In the genomic region with DNA sequence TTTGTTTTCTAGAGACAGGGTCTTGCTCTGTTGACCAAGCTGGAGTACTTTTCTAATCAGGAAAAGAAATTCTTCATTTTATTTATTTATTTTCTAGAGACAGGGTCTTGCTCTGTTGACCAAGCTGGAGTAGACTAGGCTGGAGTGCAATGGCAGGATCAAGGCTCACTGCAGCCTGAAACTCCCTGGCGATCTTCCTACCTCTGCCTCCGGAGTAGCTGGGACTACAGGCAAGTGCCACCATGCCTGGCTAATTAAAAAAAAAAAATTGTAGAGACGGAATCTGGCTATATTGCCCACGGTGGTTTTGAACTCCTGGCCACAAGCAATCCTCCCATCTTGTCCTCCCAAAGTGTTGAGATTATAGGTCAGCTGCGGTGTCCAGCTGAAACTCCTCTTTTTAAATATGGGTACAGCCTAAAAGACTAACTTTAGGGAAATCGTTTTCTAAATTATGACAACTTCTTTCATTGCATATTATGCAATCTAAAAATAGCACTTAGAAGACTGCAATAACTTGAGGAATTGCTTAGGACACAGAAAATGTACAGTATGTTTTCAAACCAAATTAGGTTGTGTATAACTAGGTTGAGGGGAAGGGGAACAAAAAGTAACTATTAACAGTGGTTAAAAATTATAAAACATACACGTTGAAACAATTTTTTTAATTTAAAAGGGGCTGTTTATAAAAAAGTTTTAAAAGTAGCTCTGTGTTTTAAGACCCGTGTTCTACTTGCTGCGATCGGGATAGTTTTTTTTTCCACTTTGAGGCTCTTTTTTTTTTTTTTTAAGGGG, we compare ENCODE assay signal across 27 cellular contexts. TPM values are rescaled to one million over a fixed set of nuclear protein-coding genes. Genes with fewer than 3 reads are reported as not detected.
A peak's percentile ranks its signal among the peaks of the same experiment; 100 is the strongest.
DNase-seq lines count a peak whose midpoint lies in the region; ATAC-seq, FAIRE-seq and TF ChIP-seq lines count a peak whose summit lies in the region.
"Had no signal": no experiment of that assay in that cellular context is flagged by ENCODE, and none has a peak within 500 bp of the region (broad histone marks: within the 10 kb centered on the region; RNA-seq: fewer than 3 reads in every experiment).

No MANE protein-coding gene starts in this region.

- H3K4me3 ChIP-seq in HepG2 (replicated peaks in 1 of 3; ENCODE audit: insufficient read depth in 1 of 3, low read depth in 2 of 3, low read length in 3 of 3), result no peak overlapping the region
- no peak overlapping the region for H3K4me3 ChIP-seq in right lobe of liver
- H3K4me3 ChIP-seq in MG63, result peak overlapping the region; percentile 54
- peak overlapping the region; percentile 35 for H3K4me3 ChIP-seq in mesodermal cell (ENCODE audit: extremely low read depth, insufficient read depth, low read length, poor library complexity, severe bottlenecking)
- H3K4me3 ChIP-seq: cardiac muscle cell had no signal

- intact Hi-C loops in HepG2 (cut with micrococcal nuclease; ENCODE audit: unreplicated experiment) (loop anchor here (1.0 kb wide), 1 partner anchor 13 kb away; no protein-coding TSS in a partner anchor), right lobe of liver (cut with DNase I) (no loop called here)

- H4K20me1 ChIP-seq in HepG2 (ENCODE audit: insufficient read depth, low read length), result no peaks in the 10 kb centered on the region

- WGBS in HepG2 (ENCODE audit: low lambda C conversion rate), result 30% methylated on average over 10 of the region's 10 CpGs
- WGBS in right lobe of liver (ENCODE audit: insufficient coverage, low coverage, low lambda C conversion rate, missing lambda C conversion rate), result 12% methylated on average over 10 of the region's 10 CpGs
- WGBS in mesodermal cell (ENCODE audit: insufficient coverage in 2 of 2), 2 experiments, result 22% methylated on average over 7 to 8 of the region's 10 CpGs

- in situ Hi-C loops in HepG2 (cut with HindIII; ENCODE audit: extremely low pct_ligation_motif_present, low pct_unique_long_range_greater_than_20kb) (no loop called here), G401 (cut with HindIII; ENCODE audit: low sequenced_read_pairs) (no loop called here)

- H3K4me1 ChIP-seq in HepG2 (ENCODE audit: insufficient read depth, low read length) (peaks cover 11% of the 10 kb centered on the region), right lobe of liver (no peaks in the 10 kb centered on the region), mesodermal cell (ENCODE audit: control insufficient read depth, insufficient read depth, low read length, poor library complexity, severe bottlenecking) (peaks cover 15% of the 10 kb centered on the region)
- H3K4me1 ChIP-seq: foreskin keratinocyte had no signal

- FAIRE-seq in HepG2 (lab: Jason Lieb, UNC), result no peak
- FAIRE-seq: D721Med, GM19239, HTR-8/SVneo had no signal

- no peak overlapping the region for H3K4me2 ChIP-seq in HepG2 (ENCODE audit: low read depth, low read length)

- no peak overlapping the region for H2AFZ ChIP-seq in HepG2 (ENCODE audit: low read length)

- TF ChIP-seq RAD21 in HepG2 (CRISPR knock-in tag; IDR thresholded peaks at IDR 0.05), result no peak

- ATAC-seq in HepG2 (no peak), right lobe of liver (no peak)
- ATAC-seq: foreskin keratinocyte had no signal

- H3K36me3 ChIP-seq in HepG2 (replicated peaks in 1 of 2; ENCODE audit: control insufficient read depth in 1 of 2, insufficient read depth in 2 of 2, low read length in 2 of 2) (no peaks in the 10 kb centered on the region), right lobe of liver (no peaks in the 10 kb centered on the region), MG63 (no peaks in the 10 kb centered on the region), mesodermal cell (ENCODE audit: control insufficient read depth, insufficient read depth, low read length) (no peaks in the 10 kb centered on the region)
- H3K36me3 ChIP-seq: cardiac muscle cell had no signal

- TF ChIP-seq CTCF in HepG2 (CRISPR knock-in tag; IDR thresholded peaks at IDR 0.05), result no peak
- no peak for TF ChIP-seq CTCF in right lobe of liver (IDR thresholded peaks at IDR 0.05)

- H3K27ac ChIP-seq in HepG2 (ENCODE audit: extremely low read length, insufficient read depth, low read length), result no peak overlapping the region
- no peak overlapping the region for H3K27ac ChIP-seq in right lobe of liver
- no peak overlapping the region for H3K27ac ChIP-seq in mesodermal cell (ENCODE audit: low read depth, low read length, severe bottlenecking)
- H3K27ac ChIP-seq: cardiac muscle cell, foreskin keratinocyte had no signal

- TF ChIP-seq POLR2A in HepG2 (IDR thresholded peaks at IDR 0.05; ENCODE audit: insufficient read depth in 1 of 2, low read depth in 2 of 2, low read length in 2 of 2), result no peak
- no peak for TF ChIP-seq POLR2A in right lobe of liver (IDR thresholded peaks at IDR 0.05)

- no peak for TF ChIP-seq EP300 in HepG2 (IDR thresholded peaks at IDR 0.05; ENCODE audit: low read depth in 2 of 2, low read length in 2 of 2)
- no peak for TF ChIP-seq EP300 in HepG2 (CRISPR knock-in tag; IDR thresholded peaks at IDR 0.05; ENCODE audit: borderline replicate concordance)

- no peak overlapping the region for H3K9ac ChIP-seq in HepG2 (ENCODE audit: insufficient read depth, low read depth, low read length)

- H3K27me3 ChIP-seq in HepG2 (ENCODE audit: control insufficient read depth in 1 of 2, insufficient read depth in 2 of 2, low read length in 2 of 2), result peaks cover 6 to 34% of the 10 kb centered on the region in 2 experiments
- H3K27me3 ChIP-seq in right lobe of liver, result peaks cover 36 to 60% of the 10 kb centered on the region in 2 donors
- H3K27me3 ChIP-seq in MG63, result no peaks in the 10 kb centered on the region

- H3K9me3 ChIP-seq in HepG2 (ENCODE audit: low read length) (no peaks in the 10 kb centered on the region), right lobe of liver (no peaks in the 10 kb centered on the region), MG63 (no peaks in the 10 kb centered on the region), mesodermal cell (ENCODE audit: control insufficient read depth, low read length) (no peaks in the 10 kb centered on the region)

- H3K79me2 ChIP-seq in HepG2 (ENCODE audit: insufficient read depth, low read length), result no peaks in the 10 kb centered on the region

- DNase-seq in HepG2 (ENCODE audit: low spot score) (no peak), right lobe of liver (no peak), MG63 (no peak), medulla oblongata (ENCODE audit: extremely low spot score) (no peak), G401 (ENCODE audit: low spot score) (no peak), COLO829 (ENCODE audit: low spot score) (no peak)
- DNase-seq: activated CD8-positive, alpha-beta memory T cell treated with anti-CD3 and anti-CD28 coated beads for 24 hours; amygdala; foreskin keratinocyte; hippocampal formation; NCI-H69; SHP77 had no signal

- POLR2A ChIA-PET in HepG2 (lab: Yijun Ruan, JAX), result no interaction called here

- BruUV-seq in HepG2 (replicated peaks; lab: Mats Ljungman, UMichigan), result no TSS peak

- CTCF ChIA-PET in HepG2 (lab: Yijun Ruan, JAX; ENCODE audit: low intra/inter-chr PET ratio, low total read pairs), result no interaction called here

RNA-seq across cellular contexts. Expression of gene PRAC1, which starts 4.8 kb away (rescaled TPM):
- not detected in 2 replicates for total RNA-seq in HepG2 (2016; rRNA removed; fragmentation: Illumina TruSeq; extraction: Trizol)
- not detected in 2 replicates for total RNA-seq in HepG2 (2016; cell fraction: cytosol; rRNA removed; fragmentation: Illumina TruSeq; extraction: Trizol; ENCODE audit: low read depth)
- total RNA-seq in HepG2 (2016; cell fraction: insoluble cytoplasmic fraction; rRNA removed; fragmentation: Illumina TruSeq; extraction: Trizol), result not detected in 2 replicates
- not detected in 2 replicates for total RNA-seq in HepG2 (2016; cell fraction: membrane; rRNA removed; fragmentation: Illumina TruSeq; extraction: Trizol)
- not detected in 2 replicates for total RNA-seq in HepG2 (2016; cell fraction: nucleus; rRNA removed; fragmentation: Illumina TruSeq; extraction: Trizol)
- not detected in 2 replicates for polyA plus RNA-seq in HepG2 (2011; rRNA removed)
- not detected in 2 replicates for polyA plus RNA-seq in HepG2 (2011; cell fraction: cytosol; rRNA removed)
- not detected in 2 replicates for polyA plus RNA-seq in HepG2 (2011; cell fraction: nucleus; rRNA removed)
- polyA plus RNA-seq in HepG2 (2012), result not detected in 2 replicates
- polyA plus RNA-seq in HepG2 (2016; cell fraction: cytosol; fragmentation: Illumina TruSeq; extraction: Trizol; ENCODE audit: low read depth), result not detected in 2 replicates
- not detected in 2 replicates for polyA plus RNA-seq in HepG2 (2016; cell fraction: insoluble cytoplasmic fraction; fragmentation: Illumina TruSeq; extraction: Trizol; ENCODE audit: low read depth)
- not detected in 2 replicates for polyA plus RNA-seq in HepG2 (2016; cell fraction: membrane; fragmentation: Illumina TruSeq; extraction: Trizol; ENCODE audit: low read depth)
- not detected in 2 replicates for polyA plus RNA-seq in HepG2 (2016; cell fraction: nucleus; fragmentation: Illumina TruSeq; extraction: Trizol; ENCODE audit: insufficient read depth, low read depth)
- not detected in 2 replicates for polyA minus RNA-seq in HepG2 (2011; rRNA and poly(A)+ RNA removed; ENCODE audit: low replicate concordance)
- polyA minus RNA-seq in HepG2 (2011; cell fraction: cytosol; rRNA and poly(A)+ RNA removed), result not detected in 2 replicates
- polyA minus RNA-seq in HepG2 (2011; cell fraction: nucleus; rRNA and poly(A)+ RNA removed), result not detected in 2 replicates
- not detected for total RNA-seq in right lobe of liver
- total RNA-seq in MG63 (2014; rRNA removed; shearing (Covaris generic); ENCODE audit: low replicate concordance), result not detected in 2 replicates
- polyA plus RNA-seq in mesodermal cell (2013, experiment 1 of 2), result not detected
- not detected for polyA plus RNA-seq in mesodermal cell (2013, experiment 2 of 2)
- 8.2 TPM in 1 of 2 replicates, not detected in the other for total RNA-seq in G401 (2014; rRNA removed; shearing (Covaris generic))
- total RNA-seq: activated B cell treated with CpG ODN at 0.5 μM for 24 hours; activated T-helper 2 cell treated with anti-CD3 and anti-CD28 coated beads, Interferon-gamma antibody, Interleukin-2, Interleukin-4, amounts not matched to agents 10 μg/mL and 5 μg/mL and 100 μg/mL, durations not matched to agents 14 hours and 24 hours and 36 hours; cardiac muscle cell; dermis microvascular lymphatic vessel endothelial cell; foreskin keratinocyte; H4; lung microvascular endothelial cell; OCI-LY7; posterior vena cava; T-helper 1 cell treated with Interleukin-12 subunit alpha and Interleukin-12 subunit beta and Interleukin-4 antibody, amounts not matched to agents 30 ng/mL and 1 ng/mL, for 36 hours; temporal lobe had no signal
- polyA plus RNA-seq: cardiac muscle cell, foreskin keratinocyte, neural cell had no signal

RNA-seq across cellular contexts. Expression of gene PRAC2, which starts 5.4 kb away (rescaled TPM):
- total RNA-seq in HepG2 (2016; rRNA removed; fragmentation: Illumina TruSeq; extraction: Trizol), result not detected in 2 replicates
- total RNA-seq in HepG2 (2016; cell fraction: cytosol; rRNA removed; fragmentation: Illumina TruSeq; extraction: Trizol; ENCODE audit: low read depth), result not detected in 2 replicates
- not detected in 2 replicates for total RNA-seq in HepG2 (2016; cell fraction: insoluble cytoplasmic fraction; rRNA removed; fragmentation: Illumina TruSeq; extraction: Trizol)
- not detected in 2 replicates for total RNA-seq in HepG2 (2016; cell fraction: membrane; rRNA removed; fragmentation: Illumina TruSeq; extraction: Trizol)
- not detected in 2 replicates for total RNA-seq in HepG2 (2016; cell fraction: nucleus; rRNA removed; fragmentation: Illumina TruSeq; extraction: Trizol)
- polyA plus RNA-seq in HepG2 (2011; rRNA removed), result not detected in 2 replicates
- polyA plus RNA-seq in HepG2 (2011; cell fraction: cytosol; rRNA removed), result not detected in 2 replicates
- polyA plus RNA-seq in HepG2 (2011; cell fraction: nucleus; rRNA removed), result not detected in 2 replicates
- polyA plus RNA-seq in HepG2 (2012), result not detected in 2 replicates
- not detected in 2 replicates for polyA plus RNA-seq in HepG2 (2016; cell fraction: cytosol; fragmentation: Illumina TruSeq; extraction: Trizol; ENCODE audit: low read depth)
- polyA plus RNA-seq in HepG2 (2016; cell fraction: insoluble cytoplasmic fraction; fragmentation: Illumina TruSeq; extraction: Trizol; ENCODE audit: low read depth), result not detected in 2 replicates
- not detected in 2 replicates for polyA plus RNA-seq in HepG2 (2016; cell fraction: membrane; fragmentation: Illumina TruSeq; extraction: Trizol; ENCODE audit: low read depth)
- polyA plus RNA-seq in HepG2 (2016; cell fraction: nucleus; fragmentation: Illumina TruSeq; extraction: Trizol; ENCODE audit: insufficient read depth, low read depth), result not detected in 2 replicates
- polyA minus RNA-seq in HepG2 (2011; rRNA and poly(A)+ RNA removed; ENCODE audit: low replicate concordance), result not detected in 2 replicates
- not detected in 2 replicates for polyA minus RNA-seq in HepG2 (2011; cell fraction: cytosol; rRNA and poly(A)+ RNA removed)
- not detected in 2 replicates for polyA minus RNA-seq in HepG2 (2011; cell fraction: nucleus; rRNA and poly(A)+ RNA removed)
- not detected for total RNA-seq in right lobe of liver
- total RNA-seq in MG63 (2014; rRNA removed; shearing (Covaris generic); ENCODE audit: low replicate concordance), result 5.0 TPM in 1 of 2 replicates, not detected in the other
- polyA plus RNA-seq in mesodermal cell (2013, experiment 1 of 2), result 1.8 TPM
- 2.2 TPM for polyA plus RNA-seq in mesodermal cell (2013, experiment 2 of 2)
- total RNA-seq in G401 (2014; rRNA removed; shearing (Covaris generic)), result 9.5 and 42.2 TPM in 2 replicates
- total RNA-seq: activated B cell treated with CpG ODN at 0.5 μM for 24 hours; activated T-helper 2 cell treated with anti-CD3 and anti-CD28 coated beads, Interferon-gamma antibody, Interleukin-2, Interleukin-4, amounts not matched to agents 10 μg/mL and 5 μg/mL and 100 μg/mL, durations not matched to agents 14 hours and 24 hours and 36 hours; cardiac muscle cell; dermis microvascular lymphatic vessel endothelial cell; foreskin keratinocyte; H4; lung microvascular endothelial cell; OCI-LY7; posterior vena cava; T-helper 1 cell treated with Interleukin-12 subunit alpha and Interleukin-12 subunit beta and Interleukin-4 antibody, amounts not matched to agents 30 ng/mL and 1 ng/mL, for 36 hours; temporal lobe had no signal
- polyA plus RNA-seq: cardiac muscle cell, foreskin keratinocyte, neural cell had no signal

RNA-seq across cellular contexts. Expression of gene HOXB13, which starts 11.0 kb away (rescaled TPM):
- not detected in 2 replicates for total RNA-seq in HepG2 (2016; rRNA removed; fragmentation: Illumina TruSeq; extraction: Trizol)
- total RNA-seq in HepG2 (2016; cell fraction: cytosol; rRNA removed; fragmentation: Illumina TruSeq; extraction: Trizol; ENCODE audit: low read depth), result not detected in 2 replicates
- not detected in 2 replicates for total RNA-seq in HepG2 (2016; cell fraction: insoluble cytoplasmic fraction; rRNA removed; fragmentation: Illumina TruSeq; extraction: Trizol)
- total RNA-seq in HepG2 (2016; cell fraction: membrane; rRNA removed; fragmentation: Illumina TruSeq; extraction: Trizol), result not detected in 2 replicates
- total RNA-seq in HepG2 (2016; cell fraction: nucleus; rRNA removed; fragmentation: Illumina TruSeq; extraction: Trizol), result not detected in 2 replicates
- not detected in 2 replicates for polyA plus RNA-seq in HepG2 (2011; rRNA removed)
- not detected in 2 replicates for polyA plus RNA-seq in HepG2 (2011; cell fraction: cytosol; rRNA removed)
- polyA plus RNA-seq in HepG2 (2011; cell fraction: nucleus; rRNA removed), result not detected in 2 replicates
- not detected in 2 replicates for polyA plus RNA-seq in HepG2 (2012)
- polyA plus RNA-seq in HepG2 (2016; cell fraction: cytosol; fragmentation: Illumina TruSeq; extraction: Trizol; ENCODE audit: low read depth), result not detected in 2 replicates
- polyA plus RNA-seq in HepG2 (2016; cell fraction: insoluble cytoplasmic fraction; fragmentation: Illumina TruSeq; extraction: Trizol; ENCODE audit: low read depth), result not detected in 2 replicates
- not detected in 2 replicates for polyA plus RNA-seq in HepG2 (2016; cell fraction: membrane; fragmentation: Illumina TruSeq; extraction: Trizol; ENCODE audit: low read depth)
- polyA plus RNA-seq in HepG2 (2016; cell fraction: nucleus; fragmentation: Illumina TruSeq; extraction: Trizol; ENCODE audit: insufficient read depth, low read depth), result not detected in 2 replicates
- polyA minus RNA-seq in HepG2 (2011; rRNA and poly(A)+ RNA removed; ENCODE audit: low replicate concordance), result 0.82 TPM in 1 of 2 replicates, not detected in the other
- not detected in 2 replicates for polyA minus RNA-seq in HepG2 (2011; cell fraction: cytosol; rRNA and poly(A)+ RNA removed)
- polyA minus RNA-seq in HepG2 (2011; cell fraction: nucleus; rRNA and poly(A)+ RNA removed), result not detected in 2 replicates
- total RNA-seq in right lobe of liver, result not detected
- total RNA-seq in MG63 (2014; rRNA removed; shearing (Covaris generic); ENCODE audit: low replicate concordance), result 6.1 and 10.2 TPM in 2 replicates
- polyA plus RNA-seq in mesodermal cell (2013, experiment 1 of 2), result 0.59 TPM
- 0.76 TPM for polyA plus RNA-seq in mesodermal cell (2013, experiment 2 of 2)
- total RNA-seq in G401 (2014; rRNA removed; shearing (Covaris generic)), result 54.8 and 60.5 TPM in 2 replicates
- total RNA-seq: activated B cell treated with CpG ODN at 0.5 μM for 24 hours; activated T-helper 2 cell treated with anti-CD3 and anti-CD28 coated beads, Interferon-gamma antibody, Interleukin-2, Interleukin-4, amounts not matched to agents 10 μg/mL and 5 μg/mL and 100 μg/mL, durations not matched to agents 14 hours and 24 hours and 36 hours; cardiac muscle cell; dermis microvascular lymphatic vessel endothelial cell; foreskin keratinocyte; lung microvascular endothelial cell; OCI-LY7; posterior vena cava; T-helper 1 cell treated with Interleukin-12 subunit alpha and Interleukin-12 subunit beta and Interleukin-4 antibody, amounts not matched to agents 30 ng/mL and 1 ng/mL, for 36 hours; temporal lobe had no signal
- polyA plus RNA-seq: cardiac muscle cell, foreskin keratinocyte, neural cell had no signal

Comparison
In these comparisons a context has a peak if more than half of its experiments do, and no peak if none do; other contexts are left out.
1. H3K4me3 ChIP-seq: peak in MG63 (single experiment) and mesodermal cell (single experiment); none in HepG2 (0 of 3) and right lobe of liver (0 of 3).